In genomic region chr20:44065401-44066340, GRCh38 we compare ENCODE assay signal across 20 cellular contexts.
A peak's percentile ranks its signal among the peaks of the same experiment; 100 is the strongest.
DNase-seq lines count a peak whose midpoint lies in the region; ATAC-seq, FAIRE-seq and TF ChIP-seq lines count a peak whose summit lies in the region.
"Had no signal": no experiment of that assay in that cellular context is flagged by ENCODE, and none has a peak within 500 bp of the region (broad histone marks: within the 10 kb centered on the region; RNA-seq: fewer than 3 reads in every experiment).

No MANE protein-coding gene starts in this region.

- no peaks in the 10 kb centered on the region for H3K36me3 Mint-ChIP-seq in endodermal cell (ENCODE audit: low read depth)

- H3K9me3 Mint-ChIP-seq in endodermal cell = no peaks in the 10 kb centered on the region

- H4K20me1 ChIP-seq in HepG2 (ENCODE audit: insufficient read depth, low read length) = no peaks in the 10 kb centered on the region

- CTCF ChIA-PET in HepG2 (lab: Yijun Ruan, JAX; ENCODE audit: low intra/inter-chr PET ratio, low total read pairs) = no interaction called here

- 87% methylated on average over 3 of the region's 20 CpGs for WGBS in right lobe of liver (ENCODE audit: insufficient coverage, low coverage, low lambda C conversion rate, missing lambda C conversion rate)
- 42% methylated on average over 20 of the region's 20 CpGs for WGBS in HepG2 (ENCODE audit: low lambda C conversion rate)
- 94 to 97% methylated on average over 11 to 20 of the region's 20 CpGs for WGBS in endodermal cell (ENCODE audit: insufficient coverage in 1 of 2, insufficient read length in 1 of 2), 2 experiments

- H3K79me2 ChIP-seq in HepG2 (ENCODE audit: insufficient read depth, low read length) = no peaks in the 10 kb centered on the region

- no peak overlapping the region for H2AFZ ChIP-seq in HepG2 (ENCODE audit: low read length)

- H3K4me2 ChIP-seq in HepG2 (ENCODE audit: low read depth, low read length) = no peak overlapping the region

- no peak for FAIRE-seq in HepG2 (lab: Jason Lieb, UNC)
- FAIRE-seq: GM19239, H54 had no signal

- ATAC-seq in right lobe of liver (peak in 1 of 4 donors; percentile 11), HepG2 (no peak; the same call in 2 of the 3 replicates)

- TF ChIP-seq POLR2A in right lobe of liver (IDR thresholded peaks at IDR 0.05) (no peak), HepG2 (IDR thresholded peaks at IDR 0.05; ENCODE audit: insufficient read depth in 1 of 2, low read depth in 2 of 2, low read length in 2 of 2) (no peak)

- BruUV-seq in HepG2 (replicated peaks; lab: Mats Ljungman, UMichigan) = no TSS peak

- in situ Hi-C loops in HepG2 (cut with HindIII; ENCODE audit: extremely low pct_ligation_motif_present, low pct_unique_long_range_greater_than_20kb) = no loop called here

- no peak for TF ChIP-seq CTCF in right lobe of liver (IDR thresholded peaks at IDR 0.05)
- no peak for TF ChIP-seq CTCF in HepG2 (CRISPR knock-in tag; IDR thresholded peaks at IDR 0.05)
- no peak for TF ChIP-seq CTCF in endodermal cell (conservative IDR thresholded peaks at IDR 0.05)
- no peak for TF ChIP-seq CTCF in neutrophil (IDR thresholded peaks at IDR 0.05)

- no peak overlapping the region for H3K27ac ChIP-seq in right lobe of liver
- H3K27ac ChIP-seq in HepG2 (ENCODE audit: extremely low read length, insufficient read depth, low read length) = no peak overlapping the region
- H3K27ac ChIP-seq in endodermal cell (ENCODE audit: low read depth, low read length) = no peak overlapping the region
- H3K27ac ChIP-seq in neutrophil = peak overlapping the region; percentile 3
- H3K27ac ChIP-seq: C4-2B had no signal

- H3K36me3 ChIP-seq in right lobe of liver = no peaks in the 10 kb centered on the region
- H3K36me3 ChIP-seq in HepG2 (replicated peaks in 1 of 2; ENCODE audit: control insufficient read depth in 1 of 2, insufficient read depth in 2 of 2, low read length in 2 of 2) = no peaks in the 10 kb centered on the region
- no peaks in the 10 kb centered on the region for H3K36me3 ChIP-seq in endodermal cell (ENCODE audit: control insufficient read depth, insufficient read depth, low read length)
- no peaks in the 10 kb centered on the region for H3K36me3 ChIP-seq in neutrophil
- H3K36me3 ChIP-seq: MG63 had no signal

- DNase-seq in right lobe of liver (peak in 2 of 3 donors; percentile 45 to 46), HepG2 (ENCODE audit: low spot score) (no peak), endodermal cell (peak; percentile 29), ureter (ENCODE audit: low spot score) (peak; percentile 29), NCI-H345 (lab: John Stamatoyannopoulos, UW) (no peak)
- DNase-seq in activated CD4-positive, CD25-positive, alpha-beta regulatory T cell (lab: John Stamatoyannopoulos, UW) = no peak
- no peak for DNase-seq in activated CD4-positive, alpha-beta T cell treated with anti-CD3 and anti-CD28 coated beads for 48 hours
- DNase-seq: DMS153, HFFc6, Karpas-422, MG63, NCI-H1092, NCI-H2081 treated with DMSO at 0.1 percent for 48 hours, NCI-H2227 treated with DMSO at 0.1 percent for 48 hours, NCI-H524 treated with DMSO at 0.1 percent for 48 hours had no signal

- H3K9ac ChIP-seq in HepG2 (ENCODE audit: insufficient read depth, low read depth, low read length) (no peak overlapping the region), endodermal cell (ENCODE audit: extremely low read depth, low read length, poor library complexity, severe bottlenecking) (no peak overlapping the region)

- no peak overlapping the region for H3K4me3 Mint-ChIP-seq in endodermal cell
- H3K4me3 Mint-ChIP-seq: HFFc6 had no signal

- no peak for TF ChIP-seq RAD21 in HepG2 (CRISPR knock-in tag; IDR thresholded peaks at IDR 0.05)

- no peaks in the 10 kb centered on the region for H3K9me3 ChIP-seq in right lobe of liver
- no peaks in the 10 kb centered on the region for H3K9me3 ChIP-seq in HepG2 (ENCODE audit: low read length)
- H3K9me3 ChIP-seq in endodermal cell (ENCODE audit: control insufficient read depth, low read length) = no peaks in the 10 kb centered on the region
- H3K9me3 ChIP-seq in neutrophil = no peaks in the 10 kb centered on the region
- H3K9me3 ChIP-seq: Caco-2 had no signal

- POLR2A ChIA-PET in HepG2 (lab: Yijun Ruan, JAX) = no interaction called here

- H3K4me1 ChIP-seq in right lobe of liver (no peaks in the 10 kb centered on the region), HepG2 (ENCODE audit: insufficient read depth, low read length) (no peaks in the 10 kb centered on the region), endodermal cell (ENCODE audit: control insufficient read depth, insufficient read depth, low read length) (no peaks in the 10 kb centered on the region), neutrophil (ENCODE audit: control insufficient read depth in 1 of 2, insufficient read depth in 1 of 2, low read depth in 1 of 2, low read length in 1 of 2) (peaks cover 40 to 41% of the 10 kb centered on the region in 2 experiments)
- H3K4me1 ChIP-seq: Caco-2 had no signal

- H3K27me3 Mint-ChIP-seq in endodermal cell (ENCODE audit: insufficient read depth) = no peaks in the 10 kb centered on the region

- TF ChIP-seq EP300 in HepG2 (IDR thresholded peaks at IDR 0.05; ENCODE audit: low read depth in 2 of 2, low read length in 2 of 2) (no peak), HepG2 (CRISPR knock-in tag; IDR thresholded peaks at IDR 0.05; ENCODE audit: borderline replicate concordance) (no peak)

- peaks cover 6% of the 10 kb centered on the region for H3K4me1 Mint-ChIP-seq in endodermal cell

- H3K27ac Mint-ChIP-seq in endodermal cell = no peak overlapping the region
- H3K27ac Mint-ChIP-seq: HFFc6 had no signal

- intact Hi-C loops in right lobe of liver (cut with DNase I) (loop anchor here in 1 of 2 donors (5.0 kb wide), 1 partner anchor 308 kb away; no protein-coding TSS in a partner anchor), HepG2 (cut with micrococcal nuclease; ENCODE audit: unreplicated experiment) (no loop called here)

- H3K4me3 ChIP-seq in right lobe of liver (no peak overlapping the region), HepG2 (replicated peaks in 1 of 3; ENCODE audit: insufficient read depth in 1 of 3, low read depth in 2 of 3, low read length in 3 of 3) (no peak overlapping the region), endodermal cell (ENCODE audit: low read length) (no peak overlapping the region), neutrophil (ENCODE audit: low read depth in 1 of 2, low read length in 1 of 2) (no peak overlapping the region)
- H3K4me3 ChIP-seq: MG63 had no signal

- H3K27me3 ChIP-seq in right lobe of liver (no peaks in the 10 kb centered on the region), HepG2 (ENCODE audit: control insufficient read depth in 1 of 2, insufficient read depth in 2 of 2, low read length in 2 of 2) (peaks cover 17 to 55% of the 10 kb centered on the region in 2 experiments; a peak in 4 of 5 replicates), endodermal cell (ENCODE audit: control insufficient read depth, insufficient read depth, low read length, poor library complexity, severe bottlenecking) (no peaks in the 10 kb centered on the region), neutrophil (no peaks in the 10 kb centered on the region)
- H3K27me3 ChIP-seq: MG63 had no signal

TF ChIP-seq in HepG2, 621 proteins besides CTCF, POLR2A, EP300 and RAD21 (continues in another document):
- TF ChIP-seq TCF12 (IDR thresholded peaks at IDR 0.05) (no peak), TCF12 (CRISPR knock-in tag; IDR thresholded peaks at IDR 0.05) (no peak), CSRNP1 (CRISPR knock-in tag; IDR thresholded peaks at IDR 0.05) (no peak), RAD51 (IDR thresholded peaks at IDR 0.05; ENCODE audit: borderline replicate concordance) (no peak), IRF2 (CRISPR knock-in tag; IDR thresholded peaks at IDR 0.05) (no peak), KMT2B (CRISPR knock-in tag; IDR thresholded peaks at IDR 0.05) (no peak), TBX2 (CRISPR knock-in tag; IDR thresholded peaks at IDR 0.05; ENCODE audit: borderline replicate concordance) (no peak), ZNF564 (CRISPR knock-in tag; IDR thresholded peaks at IDR 0.05) (no peak), ZNF263 (CRISPR knock-in tag; IDR thresholded peaks at IDR 0.05) (no peak), ZBTB38 (CRISPR knock-in tag; IDR thresholded peaks at IDR 0.05) (no peak), PAWR (CRISPR knock-in tag; IDR thresholded peaks at IDR 0.05; ENCODE audit: borderline replicate concordance) (no peak), PRPF4 (IDR thresholded peaks at IDR 0.05; ENCODE audit: low read depth, low read length, poor library complexity, severe bottlenecking) (no peak), MAFF (IDR thresholded peaks at IDR 0.05; ENCODE audit: low read depth, low read length) (no peak), ZNF614 (CRISPR knock-in tag; IDR thresholded peaks at IDR 0.05; ENCODE audit: borderline replicate concordance) (no peak)
- TF ChIP-seq, protein P1, sequence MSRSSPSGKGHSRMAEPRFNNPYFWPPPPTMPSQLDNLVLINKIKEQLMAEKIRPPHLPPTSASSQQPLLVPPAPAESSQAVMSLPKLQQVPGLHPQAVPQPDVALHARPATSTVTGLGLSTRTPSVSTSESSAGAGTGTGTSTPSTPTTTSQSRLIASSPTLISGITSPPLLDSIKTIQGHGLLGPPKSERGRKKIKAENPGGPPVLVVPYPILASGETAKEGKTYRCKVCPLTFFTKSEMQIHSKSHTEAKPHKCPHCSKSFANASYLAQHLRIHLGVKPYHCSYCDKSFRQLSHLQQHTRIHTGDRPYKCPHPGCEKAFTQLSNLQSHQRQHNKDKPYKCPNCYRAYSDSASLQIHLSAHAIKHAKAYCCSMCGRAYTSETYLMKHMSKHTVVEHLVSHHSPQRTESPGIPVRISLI (CRISPR knock-in tag; IDR thresholded peaks at IDR 0.05; ENCODE audit: borderline replicate concordance) = no peak

Comparison
In these comparisons a context has a peak if more than half of its experiments do, and no peak if none do; other contexts are left out.
1. DNase-seq: peak in right lobe of liver (2 of 3), endodermal cell (single experiment) and ureter (single experiment); none in HepG2 (single experiment), NCI-H345 (single experiment), activated CD4-positive, CD25-positive, alpha-beta regulatory T cell (0 of 4) and activated CD4-positive, alpha-beta T cell treated with anti-CD3 and anti-CD28 coated beads for 48 hours (single experiment).